15 cellular contexts compared by ENCODE assay signal in genomic region chr2:6337123-6337830, GRCh38.
"Had no signal": no experiment of that assay in that cellular context is flagged by ENCODE, and none has a peak within 500 bp of the region (broad histone marks: within the 10 kb centered on the region; RNA-seq: fewer than 3 reads in every experiment).

No MANE protein-coding gene starts in this region.

- H3K27me3 Mint-ChIP-seq: activated CD4-positive, alpha-beta memory T cell treated with anti-CD3 and anti-CD28 coated beads, Interleukin-2, amount 10 ng/mL, durations not matched to agents 7 days and 5 days; activated naive CD8-positive, alpha-beta T cell treated with anti-CD3 and anti-CD28 coated beads, Interleukin-2, amount 10 ng/mL, durations not matched to agents 7 days and 5 days; progenitor cell of endocrine pancreas had no signal

- H3K36me3 Mint-ChIP-seq: activated naive CD8-positive, alpha-beta T cell treated with anti-CD3 and anti-CD28 coated beads, Interleukin-2, amount 10 ng/mL, durations not matched to agents 7 days and 5 days; stimulated activated naive B cell treated with anti-CD40 and anti-IgM and Interleukin-4, amounts not matched to agents 10 μg/mL and 1 μg/mL and 100 μg/mL, for 72 hours had no signal

- ATAC-seq: activated T-cell treated with anti-CD3 and anti-CD28 coated beads, Interleukin-2, amount 50 U/mL, for 72 hours; lower lobe of right lung; right lobe of liver; stimulated activated naive B cell treated with anti-CD40 and anti-IgM and Interleukin-4, amounts not matched to agents 10 μg/mL and 1 μg/mL and 100 μg/mL, for 72 hours had no signal

- H3K4me3 ChIP-seq: ascending aorta, dorsolateral prefrontal cortex, lower lobe of right lung, right lobe of liver, tibial nerve had no signal

- H3K9me3 Mint-ChIP-seq: activated CD4-positive, alpha-beta memory T cell treated with anti-CD3 and anti-CD28 coated beads, Interleukin-2, amount 10 ng/mL, durations not matched to agents 7 days and 5 days; activated naive CD8-positive, alpha-beta T cell treated with anti-CD3 and anti-CD28 coated beads, Interleukin-2, amount 10 ng/mL, durations not matched to agents 7 days and 5 days; activated T-cell treated with anti-CD3 and anti-CD28 coated beads, Interleukin-2, amount 50 U/mL, for 72 hours had no signal

- H3K9me3 ChIP-seq: ascending aorta, lower lobe of right lung, right lobe of liver, tibial nerve had no signal

- H3K4me1 ChIP-seq: ascending aorta, lower lobe of right lung, right lobe of liver, tibial nerve had no signal

- H3K36me3 ChIP-seq: ascending aorta, lower lobe of right lung, right lobe of liver, tibial nerve had no signal

- H3K27ac Mint-ChIP-seq: activated CD4-positive, alpha-beta memory T cell treated with anti-CD3 and anti-CD28 coated beads, Interleukin-2, amount 10 ng/mL, durations not matched to agents 7 days and 5 days; activated naive CD8-positive, alpha-beta T cell treated with anti-CD3 and anti-CD28 coated beads, Interleukin-2, amount 10 ng/mL, durations not matched to agents 7 days and 5 days; activated T-cell treated with anti-CD3 and anti-CD28 coated beads, Interleukin-2, amount 50 U/mL, for 72 hours; stimulated activated naive B cell treated with anti-CD40 and anti-IgM and Interleukin-4, amounts not matched to agents 10 μg/mL and 1 μg/mL and 100 μg/mL, for 72 hours had no signal

- H3K4me1 Mint-ChIP-seq: activated CD4-positive, alpha-beta memory T cell treated with anti-CD3 and anti-CD28 coated beads, Interleukin-2, amount 10 ng/mL, durations not matched to agents 7 days and 5 days; activated naive CD8-positive, alpha-beta T cell treated with anti-CD3 and anti-CD28 coated beads, Interleukin-2, amount 10 ng/mL, durations not matched to agents 7 days and 5 days had no signal

- DNase-seq: activated CD4-positive, alpha-beta memory T cell treated with anti-CD3 and anti-CD28 coated beads, Interleukin-2, amount 10 ng/mL, durations not matched to agents 7 days and 5 days; activated gamma-delta T cell treated with Interleukin-2 at 50 U/mL for 16 hours; activated naive CD8-positive, alpha-beta T cell treated with anti-CD3 and anti-CD28 coated beads, Interleukin-2, amount 10 ng/mL, durations not matched to agents 7 days and 5 days; activated T-cell treated with anti-CD3 and anti-CD28 coated beads, Interleukin-2, amount 50 U/mL, for 72 hours; dorsolateral prefrontal cortex; hypothalamus; lower lobe of right lung; midbrain; occipital lobe; right lobe of liver; stimulated activated naive B cell treated with anti-CD40 and anti-IgM and Interleukin-4, amounts not matched to agents 10 μg/mL and 1 μg/mL and 100 μg/mL, for 72 hours had no signal

- H3K4me3 Mint-ChIP-seq: activated CD4-positive, alpha-beta memory T cell treated with anti-CD3 and anti-CD28 coated beads, Interleukin-2, amount 10 ng/mL, durations not matched to agents 7 days and 5 days; activated naive CD8-positive, alpha-beta T cell treated with anti-CD3 and anti-CD28 coated beads, Interleukin-2, amount 10 ng/mL, durations not matched to agents 7 days and 5 days; activated T-cell treated with anti-CD3 and anti-CD28 coated beads, Interleukin-2, amount 50 U/mL, for 72 hours; stimulated activated naive B cell treated with anti-CD40 and anti-IgM and Interleukin-4, amounts not matched to agents 10 μg/mL and 1 μg/mL and 100 μg/mL, for 72 hours had no signal

- H3K27ac ChIP-seq: ascending aorta, dorsolateral prefrontal cortex, lower lobe of right lung, right lobe of liver, tibial nerve, VCaP had no signal
